In the genomic region with DNA sequence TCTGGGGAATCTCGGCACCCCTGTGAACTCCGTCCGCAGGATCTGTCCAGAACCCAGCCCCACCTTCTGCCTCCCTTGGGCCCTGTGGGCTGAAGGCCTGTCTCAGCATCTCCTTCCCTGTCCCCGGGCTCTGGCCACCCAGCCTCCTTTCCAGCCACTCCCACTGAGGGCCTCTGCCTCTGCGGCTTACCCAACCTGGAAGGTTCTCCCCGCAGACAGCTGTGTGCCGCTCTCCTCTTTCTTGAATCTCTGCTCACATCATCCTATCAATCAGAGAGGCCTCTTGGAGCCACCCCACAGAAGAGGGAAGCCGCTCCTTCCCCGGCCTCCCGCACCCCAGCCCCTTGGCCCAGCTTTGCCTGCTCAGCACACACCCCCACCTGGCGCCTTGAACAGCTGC, we compare ENCODE assay signal across 18 cellular contexts.
DNase-seq lines count a peak whose midpoint lies in the region; ATAC-seq and TF ChIP-seq lines count a peak whose summit lies in the region.
"Had no signal": no experiment of that assay in that cellular context is flagged by ENCODE, and none has a peak within 500 bp of the region (broad histone marks: within the 10 kb centered on the region; RNA-seq: fewer than 3 reads in every experiment).

No MANE protein-coding gene starts in this region.

- intact Hi-C loops in heart left ventricle (cut with DNase I), result no loop called here

- no peaks in the 10 kb centered on the region for H3K9me3 Mint-ChIP-seq in endothelial cell (ENCODE audit: unreplicated experiment)
- H3K9me3 Mint-ChIP-seq: CD4-positive, alpha-beta T cell; CD8-positive, alpha-beta memory T cell; GM23338 had no signal

- H3K27me3 ChIP-seq in BLaER1, result peaks cover 34% of the 10 kb centered on the region
- H3K27me3 ChIP-seq in BLaER1 treated with 17β-estradiol and CSF1 and Interleukin-3, amounts not matched to agents 10 nM and 100 nM, result peaks cover 15 to 48% (median 35%) of the 10 kb centered on the region in 11 experiments; a peak in 19 of 22 replicates
- peaks cover 0 to 77% (median 0%) of the 10 kb centered on the region in 3 experiments for H3K27me3 ChIP-seq in neuronal stem cell (ENCODE audit: control insufficient read depth in 3 of 3, insufficient read depth in 3 of 3, low read depth in 1 of 3, low read length in 3 of 3)
- peaks cover 0 to 94% (median 25%) of the 10 kb centered on the region in 9 donors for H3K27me3 ChIP-seq in heart left ventricle

- no peak overlapping the region for H2BK12ac ChIP-seq in neuronal stem cell (ENCODE audit: low read length)

- WGBS in neuronal stem cell (ENCODE audit: extremely low coverage in 2 of 2, insufficient read length in 2 of 2, insufficient replicate concordance in 1 of 2), 2 donors, result no CpG with 5 or more reads among the region's 11 CpGs
- WGBS in heart left ventricle, 4 donors, result 86 to 90% (median 88%) methylated on average over 11 of the region's 11 CpGs

- H3K9me3 ChIP-seq in BLaER1 (no peaks in the 10 kb centered on the region), neuronal stem cell (replicated peaks in 1 of 2; ENCODE audit: control insufficient read depth in 2 of 2, insufficient read depth in 1 of 2, low read depth in 1 of 2, low read length in 2 of 2) (peaks cover 2 to 6% of the 10 kb centered on the region in 2 donors), heart left ventricle (peaks cover 0 to 7% (median 0%) of the 10 kb centered on the region in 12 donors)
- H3K9me3 ChIP-seq in BLaER1 treated with 17β-estradiol and CSF1 and Interleukin-3, amounts not matched to agents 10 nM and 100 nM (replicated peaks in 1 of 11), result peaks cover 0 to 8% (median 0%) of the 10 kb centered on the region in 11 experiments; a peak in 4 of 22 replicates

- H3K27ac ChIP-seq in BLaER1 (no peak overlapping the region), neuronal stem cell (replicated peaks; ENCODE audit: low read length) (no peak overlapping the region), heart left ventricle (no peak overlapping the region)
- H3K27ac ChIP-seq in BLaER1 treated with 17β-estradiol and CSF1 and Interleukin-3, amounts not matched to agents 10 nM and 100 nM, result no peak overlapping the region

- H4K20me1 ChIP-seq in BLaER1, result no peaks in the 10 kb centered on the region
- H4K20me1 ChIP-seq in BLaER1 treated with 17β-estradiol and CSF1 and Interleukin-3, amounts not matched to agents 10 nM and 100 nM, result peaks cover 0 to 29% (median 0%) of the 10 kb centered on the region in 11 experiments; a peak in 6 of 22 replicates

- H2BK15ac ChIP-seq in neuronal stem cell (ENCODE audit: low read length), result peak overlapping the region; percentile 28

- H2BK5ac ChIP-seq in neuronal stem cell (ENCODE audit: low read length), result no peak overlapping the region

- no peak overlapping the region for H2BK120ac ChIP-seq in neuronal stem cell (ENCODE audit: low read depth, low read length)

- no peak overlapping the region for H3K4ac ChIP-seq in neuronal stem cell (ENCODE audit: low read length)

- peak overlapping the region; percentile 33 for H2AK5ac ChIP-seq in neuronal stem cell (ENCODE audit: low read depth, low read length)

- no peak for TF ChIP-seq POLR2A in heart left ventricle (IDR thresholded peaks at IDR 0.05)

- H3K4me3 Mint-ChIP-seq in endothelial cell (ENCODE audit: unreplicated experiment), result no peak overlapping the region
- H3K4me3 Mint-ChIP-seq: CD14-positive monocyte; CD4-positive, alpha-beta T cell; CD8-positive, alpha-beta memory T cell; GM23338; H9 had no signal

- no peak overlapping the region for H4K91ac ChIP-seq in neuronal stem cell (ENCODE audit: low read depth, low read length, poor library complexity)

- no peak overlapping the region for H3K4me3 ChIP-seq in BLaER1
- no peak overlapping the region for H3K4me3 ChIP-seq in BLaER1 treated with 17β-estradiol and CSF1 and Interleukin-3, amounts not matched to agents 10 nM and 100 nM
- no peak overlapping the region for H3K4me3 ChIP-seq in neuronal stem cell (ENCODE audit: low read length in 2 of 2)
- no peak overlapping the region for H3K4me3 ChIP-seq in heart left ventricle
- H3K4me3 ChIP-seq: GM12878, GM23338 had no signal

- peaks cover 15% of the 10 kb centered on the region for H3K27me3 Mint-ChIP-seq in endothelial cell (ENCODE audit: unreplicated experiment)

- H3K36me3 ChIP-seq in BLaER1 (no peaks in the 10 kb centered on the region), neuronal stem cell (replicated peaks in 1 of 2; ENCODE audit: control insufficient read depth in 2 of 2, insufficient read depth in 2 of 2, low read length in 2 of 2) (no peaks in the 10 kb centered on the region), heart left ventricle (no peaks in the 10 kb centered on the region)
- H3K36me3 ChIP-seq in BLaER1 treated with 17β-estradiol and CSF1 and Interleukin-3, amounts not matched to agents 10 nM and 100 nM, result no peaks in the 10 kb centered on the region

- no peaks in the 10 kb centered on the region for H3K79me1 ChIP-seq in neuronal stem cell (ENCODE audit: low read depth, low read length)

- H3K9ac ChIP-seq in BLaER1, result no peak overlapping the region
- no peak overlapping the region for H3K9ac ChIP-seq in BLaER1 treated with 17β-estradiol and CSF1 and Interleukin-3, amounts not matched to agents 10 nM and 100 nM
- H3K9ac ChIP-seq in neuronal stem cell (ENCODE audit: low read depth, low read length, poor library complexity), result no peak overlapping the region

- H3K36me3 Mint-ChIP-seq in endothelial cell (ENCODE audit: low read depth, unreplicated experiment), result no peaks in the 10 kb centered on the region
- H3K36me3 Mint-ChIP-seq: CD14-positive monocyte; CD8-positive, alpha-beta memory T cell had no signal

- H3K4me2 ChIP-seq in BLaER1 (peak overlapping the region; percentile 84; the same call in 1 of the 2 replicates), neuronal stem cell (ENCODE audit: insufficient read depth, low read length, poor library complexity, severe bottlenecking) (no peak overlapping the region)
- peak overlapping the region in 8 of 11 experiments; percentile 76 to 92 (median 82); a peak in 8 of 22 replicates for H3K4me2 ChIP-seq in BLaER1 treated with 17β-estradiol and CSF1 and Interleukin-3, amounts not matched to agents 10 nM and 100 nM
- H3K4me2 ChIP-seq: GM23338 had no signal

- ATAC-seq in heart left ventricle (no peak), GM21447 (IDR thresholded peaks at IDR 0.05; ENCODE audit: unreplicated experiment) (no peak)
- ATAC-seq: GM12878, GM23338, HCT116 had no signal

- peak overlapping the region; percentile 88 for H3K27ac Mint-ChIP-seq in endothelial cell (ENCODE audit: unreplicated experiment)
- H3K27ac Mint-ChIP-seq: CD14-positive monocyte; CD4-positive, alpha-beta T cell; GM23338 had no signal

- no peak overlapping the region for H3K14ac ChIP-seq in neuronal stem cell (ENCODE audit: low read length)

- H3K4me1 Mint-ChIP-seq in endothelial cell (ENCODE audit: unreplicated experiment), result peaks cover 34% of the 10 kb centered on the region
- H3K4me1 Mint-ChIP-seq: CD14-positive monocyte had no signal

- H4K8ac ChIP-seq in neuronal stem cell (ENCODE audit: low read depth, low read length), result no peak overlapping the region

- H2AFZ ChIP-seq in neuronal stem cell (ENCODE audit: low read length), result no peak overlapping the region
- H2AFZ ChIP-seq: GM23338 had no signal

- TF ChIP-seq CTCF in endothelial cell (IDR thresholded peaks at IDR 0.05; ENCODE audit: unreplicated experiment) (no peak), heart left ventricle (IDR thresholded peaks at IDR 0.05) (no peak)

- H3K18ac ChIP-seq in neuronal stem cell (ENCODE audit: low read length), result peak overlapping the region; percentile 72

- peaks cover 66% of the 10 kb centered on the region for H3K4me1 ChIP-seq in BLaER1
- peaks cover 19 to 69% (median 55%) of the 10 kb centered on the region in 10 experiments for H3K4me1 ChIP-seq in BLaER1 treated with 17β-estradiol and CSF1 and Interleukin-3, amounts not matched to agents 10 nM and 100 nM
- peaks cover 0 to 29% of the 10 kb centered on the region in 2 donors for H3K4me1 ChIP-seq in neuronal stem cell (ENCODE audit: control insufficient read depth in 2 of 2, insufficient read depth in 1 of 2, low read depth in 1 of 2, low read length in 2 of 2)
- H3K4me1 ChIP-seq in heart left ventricle, result no peaks in the 10 kb centered on the region

- DNase-seq in endothelial cell (ENCODE audit: low spot score) (no peak), neuronal stem cell (ENCODE audit: low spot score) (no peak), HuH-7 (ENCODE audit: low spot score) (no peak), heart left ventricle (no peak)
- no peak for DNase-seq in stimulated activated CD4-positive, alpha-beta T cell treated with anti-CD3 and anti-CD28 coated beads, Interleukin-4, amount 100 ng/mL, for 1 hour
- DNase-seq: CD4-positive, alpha-beta T cell; DMS79; EL; GDM1; H9 had no signal

- H3K23ac ChIP-seq in neuronal stem cell (ENCODE audit: low read depth, low read length, poor library complexity), result no peak overlapping the region
